Comparison of ENCODE assay signal across 8 cellular contexts in the genomic region with DNA sequence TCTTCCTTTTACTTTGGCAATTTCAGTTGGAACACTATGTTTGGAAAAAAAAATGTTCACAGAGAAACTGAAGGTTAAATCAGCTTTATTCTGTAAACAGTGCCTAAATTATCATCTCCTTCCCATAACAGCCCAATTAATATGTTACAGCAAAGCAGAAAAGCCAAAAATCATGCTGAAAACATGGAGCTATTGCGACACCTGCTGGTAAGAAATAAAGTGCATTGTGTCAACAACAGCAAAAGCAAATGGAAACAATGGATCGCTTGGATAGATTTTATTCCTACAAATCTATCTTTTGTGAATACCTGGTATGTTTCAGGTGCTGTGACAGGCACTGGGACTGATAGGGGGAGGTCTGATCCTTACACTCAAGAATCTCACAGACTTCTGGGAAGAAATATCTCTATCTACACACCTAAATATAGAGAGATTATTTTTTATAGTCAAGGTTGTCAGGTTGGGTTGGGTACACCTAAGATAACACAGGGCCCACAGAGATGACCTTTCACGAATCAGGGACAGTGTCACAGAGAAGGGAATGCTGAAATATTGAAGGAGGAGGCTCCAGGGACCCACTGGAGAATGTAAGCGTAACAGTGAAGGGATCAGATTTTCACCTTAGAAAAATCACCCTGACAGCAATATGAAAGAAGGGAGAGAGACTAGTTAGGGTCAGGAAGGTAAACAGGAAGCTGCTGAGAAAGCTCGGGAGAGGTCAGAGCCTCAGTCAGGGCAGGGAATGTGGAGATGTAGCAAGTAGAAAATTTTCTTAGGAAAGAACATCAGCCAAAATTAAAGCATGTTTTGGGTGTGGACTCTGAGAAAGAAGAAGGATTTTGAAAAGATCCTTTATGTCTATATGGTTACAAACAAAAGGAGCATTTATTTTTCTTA. TPM values are rescaled to one million over a fixed set of nuclear protein-coding genes. Genes with fewer than 3 reads are reported as not detected.
DNase-seq lines count a peak whose midpoint lies in the region; ATAC-seq and TF ChIP-seq lines count a peak whose summit lies in the region.

No MANE protein-coding gene starts in this region.

- POLR2A ChIA-PET in activated naive CD8-positive, alpha-beta T cell treated with anti-CD3 and anti-CD28 coated beads, Interleukin-2, amount 10 ng/mL, durations not matched to agents 7 days and 5 days (lab: Charles Lee), result no interaction called here

- H3K4me3 ChIP-seq in hepatocyte (no peak overlapping the region), skeletal muscle satellite cell (ENCODE audit: low read length) (no peak overlapping the region)

- no peak overlapping the region for H3K4me3 Mint-ChIP-seq in activated naive CD8-positive, alpha-beta T cell treated with anti-CD3 and anti-CD28 coated beads, Interleukin-2, amount 10 ng/mL, durations not matched to agents 7 days and 5 days
- H3K4me3 Mint-ChIP-seq in stimulated activated memory B cell treated with anti-CD40 and anti-IgM and Interleukin-4, amounts not matched to agents 10 μg/mL and 1 μg/mL and 100 μg/mL, for 72 hours, result no peak overlapping the region

- no peaks in the 10 kb centered on the region for H4K20me1 ChIP-seq in hepatocyte (ENCODE audit: insufficient read depth, poor library complexity, severe bottlenecking)

- peak overlapping the region; percentile 63 for H2AFZ ChIP-seq in hepatocyte

- no peaks in the 10 kb centered on the region for H3K36me3 Mint-ChIP-seq in activated naive CD8-positive, alpha-beta T cell treated with anti-CD3 and anti-CD28 coated beads, Interleukin-2, amount 10 ng/mL, durations not matched to agents 7 days and 5 days
- no peaks in the 10 kb centered on the region for H3K36me3 Mint-ChIP-seq in stimulated activated memory B cell treated with anti-CD40 and anti-IgM and Interleukin-4, amounts not matched to agents 10 μg/mL and 1 μg/mL and 100 μg/mL, for 72 hours

- peak; percentile 90 for TF ChIP-seq CTCF in hepatocyte (IDR thresholded peaks at IDR 0.05; ENCODE audit: poor library complexity)

- H3K79me2 ChIP-seq in hepatocyte, result no peaks in the 10 kb centered on the region

- WGBS in hepatocyte (ENCODE audit: low lambda C conversion rate, missing lambda C conversion rate), result 14% methylated on average over 5 of the region's 5 CpGs

- H3K9ac ChIP-seq in skeletal muscle satellite cell (ENCODE audit: low read depth, low read length), result no peak overlapping the region

- no peak overlapping the region for H3K27ac Mint-ChIP-seq in activated naive CD8-positive, alpha-beta T cell treated with anti-CD3 and anti-CD28 coated beads, Interleukin-2, amount 10 ng/mL, durations not matched to agents 7 days and 5 days
- no peak overlapping the region for H3K27ac Mint-ChIP-seq in stimulated activated memory B cell treated with anti-CD40 and anti-IgM and Interleukin-4, amounts not matched to agents 10 μg/mL and 1 μg/mL and 100 μg/mL, for 72 hours

- peak; percentile 14 for DNase-seq in DMS 273 treated with DMSO at 0.1 percent for 48 hours (lab: John Stamatoyannopoulos, UW)
- DNase-seq in HT-29 (ENCODE audit: low spot score), result peak; percentile 80
- DNase-seq in NOMO-1 treated with DMSO at 0.1 percent for 48 hours (lab: John Stamatoyannopoulos, UW; ENCODE audit: unreplicated experiment), result peak; percentile 39
- no peak for DNase-seq in activated naive CD8-positive, alpha-beta T cell treated with anti-CD3 and anti-CD28 coated beads, Interleukin-2, amount 10 ng/mL, durations not matched to agents 7 days and 5 days
- peak; percentile 79 for DNase-seq in hepatocyte (ENCODE audit: low spot score)

- ATAC-seq in GM19328 (IDR thresholded peaks at IDR 0.05; ENCODE audit: unreplicated experiment), result peak; percentile 52
- ATAC-seq in activated naive CD8-positive, alpha-beta T cell treated with anti-CD3 and anti-CD28 coated beads, Interleukin-2, amount 10 ng/mL, durations not matched to agents 7 days and 5 days (ENCODE audit: low read depth), result peak; percentile 22
- ATAC-seq in stimulated activated memory B cell treated with anti-CD40 and anti-IgM and Interleukin-4, amounts not matched to agents 10 μg/mL and 1 μg/mL and 100 μg/mL, for 72 hours, result no peak

- H3K4me2 ChIP-seq in hepatocyte, result peak overlapping the region; percentile 43
- peak overlapping the region; percentile 57 for H3K4me2 ChIP-seq in skeletal muscle satellite cell (ENCODE audit: low read length)

- H3K9me3 Mint-ChIP-seq in activated naive CD8-positive, alpha-beta T cell treated with anti-CD3 and anti-CD28 coated beads, Interleukin-2, amount 10 ng/mL, durations not matched to agents 7 days and 5 days, result no peaks in the 10 kb centered on the region
- H3K9me3 Mint-ChIP-seq in stimulated activated memory B cell treated with anti-CD40 and anti-IgM and Interleukin-4, amounts not matched to agents 10 μg/mL and 1 μg/mL and 100 μg/mL, for 72 hours, result no peaks in the 10 kb centered on the region

- H3K9me3 ChIP-seq in hepatocyte (ENCODE audit: low read depth), result no peaks in the 10 kb centered on the region
- H3K9me3 ChIP-seq in skeletal muscle satellite cell (replicated peaks; ENCODE audit: low read length), result no peaks in the 10 kb centered on the region

- peaks cover 2% of the 10 kb centered on the region for H3K27me3 Mint-ChIP-seq in activated naive CD8-positive, alpha-beta T cell treated with anti-CD3 and anti-CD28 coated beads, Interleukin-2, amount 10 ng/mL, durations not matched to agents 7 days and 5 days
- H3K27me3 Mint-ChIP-seq in stimulated activated memory B cell treated with anti-CD40 and anti-IgM and Interleukin-4, amounts not matched to agents 10 μg/mL and 1 μg/mL and 100 μg/mL, for 72 hours, result no peaks in the 10 kb centered on the region

- H3K36me3 ChIP-seq in hepatocyte (replicated peaks; ENCODE audit: insufficient read depth, low read depth) (no peaks in the 10 kb centered on the region), skeletal muscle satellite cell (ENCODE audit: insufficient read depth, low read length) (no peaks in the 10 kb centered on the region)

- no peaks in the 10 kb centered on the region for H3K9me2 ChIP-seq in hepatocyte (replicated peaks; ENCODE audit: insufficient read depth)

- H3K4me1 ChIP-seq in hepatocyte (ENCODE audit: insufficient read depth), result peaks cover 8% of the 10 kb centered on the region
- H3K4me1 ChIP-seq in skeletal muscle satellite cell (ENCODE audit: control insufficient read depth, insufficient read depth, low read length), result peaks cover 6% of the 10 kb centered on the region

- H3K4me1 Mint-ChIP-seq in activated naive CD8-positive, alpha-beta T cell treated with anti-CD3 and anti-CD28 coated beads, Interleukin-2, amount 10 ng/mL, durations not matched to agents 7 days and 5 days, result no peaks in the 10 kb centered on the region
- peaks cover 6% of the 10 kb centered on the region for H3K4me1 Mint-ChIP-seq in stimulated activated memory B cell treated with anti-CD40 and anti-IgM and Interleukin-4, amounts not matched to agents 10 μg/mL and 1 μg/mL and 100 μg/mL, for 72 hours

- H3K27me3 ChIP-seq in hepatocyte, result no peaks in the 10 kb centered on the region
- H3K27me3 ChIP-seq in skeletal muscle satellite cell (ENCODE audit: control insufficient read depth, insufficient read depth, low read length), result peaks cover 26% of the 10 kb centered on the region

- peak overlapping the region; percentile 48 for H3K27ac ChIP-seq in hepatocyte

RNA-seq across cellular contexts. Expression of gene ERICH3, which starts 16.5 kb away (rescaled TPM):
- not detected in 2 replicates for total RNA-seq in HT-29 (2014; rRNA removed; shearing (Covaris generic))
- not detected for total RNA-seq in activated naive CD8-positive, alpha-beta T cell treated with anti-CD3 and anti-CD28 coated beads, Interleukin-2, amount 10 ng/mL, durations not matched to agents 7 days and 5 days
- 0.12 and 0.47 TPM in 2 replicates for total RNA-seq in hepatocyte
- polyA plus RNA-seq in hepatocyte, result 0.34 TPM in 1 of 2 replicates, not detected in the other
- total RNA-seq in skeletal muscle satellite cell (2012; rRNA removed), result not detected in 2 replicates

RNA-seq across cellular contexts. Expression of gene CRYZ, which starts 42.8 kb away (rescaled TPM):
- total RNA-seq in HT-29 (2014; rRNA removed; shearing (Covaris generic)), result 66.0 and 67.1 TPM in 2 replicates
- 10 to 100 TPM; 18.4 to 19.6 TPM for total RNA-seq in activated naive CD8-positive, alpha-beta T cell treated with anti-CD3 and anti-CD28 coated beads, Interleukin-2, amount 10 ng/mL, durations not matched to agents 7 days and 5 days
- total RNA-seq in hepatocyte, result 3.4 and 3.5 TPM in 2 replicates
- polyA plus RNA-seq in hepatocyte, result 1.8 and 3.8 TPM in 2 replicates
- total RNA-seq in skeletal muscle satellite cell (2012; rRNA removed), result 41.8 and 53.7 TPM in 2 replicates

RNA-seq across cellular contexts. Expression of gene TYW3, which starts 42.9 kb away (rescaled TPM):
- total RNA-seq in HT-29 (2014; rRNA removed; shearing (Covaris generic)), result 7.7 and 10.8 TPM in 2 replicates
- 10 to 100 TPM; 17.1 to 18.8 TPM for total RNA-seq in activated naive CD8-positive, alpha-beta T cell treated with anti-CD3 and anti-CD28 coated beads, Interleukin-2, amount 10 ng/mL, durations not matched to agents 7 days and 5 days
- 0.04 and 0.33 TPM in 2 replicates for total RNA-seq in hepatocyte
- polyA plus RNA-seq in hepatocyte, result 0.42 TPM in 1 of 2 replicates, not detected in the other
- total RNA-seq in skeletal muscle satellite cell (2012; rRNA removed), result 14.6 and 17.0 TPM in 2 replicates
